In the genomic region with DNA sequence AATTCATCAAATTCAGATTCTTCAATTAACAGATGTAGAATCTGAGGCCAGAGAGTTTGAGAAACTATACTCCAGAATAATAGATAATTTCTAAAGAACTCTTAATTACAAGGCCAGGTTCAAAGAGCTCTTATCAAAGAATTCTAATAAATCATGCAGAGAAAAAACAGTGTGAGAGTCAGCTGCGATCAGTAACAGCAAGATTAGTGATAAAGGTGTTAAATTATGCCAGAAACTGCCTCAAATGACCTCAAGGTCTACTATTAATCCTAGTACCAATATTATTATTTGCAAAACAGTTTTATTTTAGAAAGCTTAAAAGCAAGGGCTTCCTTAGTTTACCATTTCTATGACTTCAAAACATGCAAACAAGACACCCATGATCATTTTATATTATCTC, we compare ENCODE assay signal across 3 cellular contexts.
"Had no signal": no experiment of that assay in that cellular context is flagged by ENCODE, and none has a peak within 500 bp of the region (broad histone marks: within the 10 kb centered on the region; RNA-seq: fewer than 3 reads in every experiment).

No MANE protein-coding gene starts in this region.

- DNase-seq: GDM1, GF-D8 had no signal

- H3K4me3 ChIP-seq: GM12878 had no signal
